ENCODE assay signal across 9 cellular contexts in the genomic region with DNA sequence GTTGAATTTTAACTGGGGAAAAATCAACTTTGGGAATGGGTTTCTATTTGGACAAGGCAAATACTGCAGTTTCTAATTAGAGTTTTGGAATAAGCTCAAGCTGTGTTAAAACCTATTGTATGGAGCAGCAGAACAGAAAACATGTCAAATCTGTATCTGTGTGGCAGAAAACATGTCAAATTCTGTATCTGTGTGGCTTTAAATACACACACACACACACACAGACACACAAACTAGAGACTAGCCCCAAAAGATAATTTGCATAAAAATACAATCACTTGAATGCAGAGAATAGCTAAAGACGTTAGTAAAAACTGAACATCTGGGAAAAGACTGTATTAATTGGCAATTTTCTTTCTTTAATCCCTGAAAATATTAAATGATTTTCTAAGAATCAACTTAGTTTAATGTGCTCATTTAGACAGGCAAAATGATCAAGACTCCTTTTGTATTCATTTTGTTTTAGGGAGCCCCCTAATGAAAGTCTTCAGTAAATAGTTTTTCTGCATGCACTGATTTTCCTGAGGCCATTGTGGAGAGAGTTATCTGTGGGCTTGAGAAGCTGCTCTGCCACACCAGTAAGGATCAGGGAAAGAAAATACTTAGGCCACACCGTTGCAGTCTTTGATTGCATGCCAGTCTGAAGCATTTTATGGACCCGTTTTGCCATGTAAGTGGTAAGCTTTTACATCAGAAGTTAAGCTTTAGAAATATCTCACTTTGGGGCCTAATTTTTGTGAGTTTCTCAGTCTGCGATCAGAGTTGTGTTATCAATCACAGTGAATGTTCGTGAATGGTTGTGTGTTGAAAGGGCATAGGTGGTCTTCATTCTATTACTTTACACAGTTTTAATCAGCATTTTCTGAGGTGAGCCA. TPM values are rescaled to one million over a fixed set of nuclear protein-coding genes. Genes with fewer than 3 reads are reported as not detected.
A peak's percentile ranks its signal among the peaks of the same experiment; 100 is the strongest.
DNase-seq lines count a peak whose midpoint lies in the region; ATAC-seq, FAIRE-seq and TF ChIP-seq lines count a peak whose summit lies in the region.
"Had no signal": no experiment of that assay in that cellular context is flagged by ENCODE, and none has a peak within 500 bp of the region (broad histone marks: within the 10 kb centered on the region; RNA-seq: fewer than 3 reads in every experiment).

No MANE protein-coding gene starts in this region.

- H3K36me3 ChIP-seq in pancreas (no peaks in the 10 kb centered on the region), tibial nerve (no peaks in the 10 kb centered on the region)

- no peak for TF ChIP-seq POLR2A in tibial nerve (IDR thresholded peaks at IDR 0.05)

- H3K27me3 ChIP-seq in pancreas: no peaks in the 10 kb centered on the region
- H3K27me3 ChIP-seq in tibial nerve: no peaks in the 10 kb centered on the region

- FAIRE-seq in endometrium (lab: Jason Lieb, UNC): peak; percentile 72
- no peak for FAIRE-seq in pancreas (lab: Jason Lieb, UNC)
- FAIRE-seq in frontal cortex (lab: Jason Lieb, UNC): no peak

- ATAC-seq in pancreas (peak in 1 of 4 donors; percentile 2), HG03520 (IDR thresholded peaks at IDR 0.05; ENCODE audit: unreplicated experiment) (no peak), HG02623 (IDR thresholded peaks at IDR 0.05; ENCODE audit: unreplicated experiment) (no peak)

- DNase-seq in DMS114 treated with DMSO at 0.1 percent for 48 hours (lab: John Stamatoyannopoulos, UW; ENCODE audit: unreplicated experiment): peak; percentile 11
- DNase-seq in NCI-H2227 treated with DMSO at 0.1 percent for 48 hours (lab: John Stamatoyannopoulos, UW): peak; percentile 8
- no peak for DNase-seq in pancreas
- DNase-seq in tibial nerve (ENCODE audit: low spot score in 2 of 2): no peak
- no peak for DNase-seq in frontal cortex (ENCODE audit: low spot score in 2 of 2)
- DNase-seq: naive B cell had no signal

- TF ChIP-seq EP300 in tibial nerve (IDR thresholded peaks at IDR 0.05): no peak

- H3K9me3 ChIP-seq in pancreas (no peaks in the 10 kb centered on the region), tibial nerve (no peaks in the 10 kb centered on the region)

- H3K4me1 ChIP-seq in pancreas: peaks cover 6 to 19% (median 7%) of the 10 kb centered on the region in 3 donors
- H3K4me1 ChIP-seq in tibial nerve: peaks cover 0 to 57% (median 14%) of the 10 kb centered on the region in 4 donors

- peak overlapping the region in 2 of 4 donors; percentile 90 to 96 for H3K4me3 ChIP-seq in pancreas
- H3K4me3 ChIP-seq in tibial nerve: peak overlapping the region in 1 of 4 donors; percentile 68

- peak overlapping the region in 3 of 4 donors; percentile 87 to 95 (median 90) for H3K27ac ChIP-seq in pancreas
- H3K27ac ChIP-seq in tibial nerve: peak overlapping the region in 2 of 4 donors; percentile 93 to 95

- WGBS in pancreas, 2 donors: 36 to 45% methylated on average over 5 of the region's 5 CpGs
- 44 to 47% methylated on average over 5 of the region's 5 CpGs for WGBS in tibial nerve, 2 donors

- intact Hi-C loops in pancreas (cut with DNase I): loop anchor here in 1 of 3 donors (10.0 kb wide), 1 partner anchor 324 kb away; no protein-coding TSS in a partner anchor

- TF ChIP-seq CTCF in pancreas (IDR thresholded peaks at IDR 0.05) (peak in 1 of 4 donors; percentile 7), tibial nerve (IDR thresholded peaks at IDR 0.05) (no peak)

RNA-seq across cellular contexts. Expression of gene SPATS2L, which starts 2.2 kb away (rescaled TPM):
- total RNA-seq in pancreas: 10 to 100 TPM; 28.8 to 87.0 (median 40.8) TPM
- polyA plus RNA-seq in pancreas: 10 to 100 TPM; 29.0 to 53.8 TPM
- 10 to 100 TPM; 50.9 to 74.1 (median 57.2) TPM for total RNA-seq in tibial nerve
- 40.8 TPM for total RNA-seq in frontal cortex

Comparison
In these comparisons a context has a peak if more than half of its experiments do, and no peak if none do; other contexts are left out.
1. DNase-seq: peak in DMS114 treated with DMSO at 0.1 percent for 48 hours (single experiment) and NCI-H2227 treated with DMSO at 0.1 percent for 48 hours (single experiment); none in pancreas (0 of 6), tibial nerve (0 of 2) and frontal cortex (0 of 2).